12 cellular contexts compared by ENCODE assay signal in genomic region chr21:38912789-38913119, GRCh38.
DNase-seq lines count a peak whose midpoint lies in the region; ATAC-seq and TF ChIP-seq lines count a peak whose summit lies in the region.
"Had no signal": no experiment of that assay in that cellular context is flagged by ENCODE, and none has a peak within 500 bp of the region (broad histone marks: within the 10 kb centered on the region; RNA-seq: fewer than 3 reads in every experiment).

No MANE protein-coding gene starts in this region.

- no peak for TF ChIP-seq POLR2A in HCT116 (IDR thresholded peaks at IDR 0.05; ENCODE audit: borderline replicate concordance, extremely low read depth, insufficient read depth, insufficient read length)

- TF ChIP-seq RAD21 in HCT116 (IDR thresholded peaks at IDR 0.05; ENCODE audit: low read depth): no peak

- TF ChIP-seq CTCF in HCT116 (IDR thresholded peaks at IDR 0.05 in 2 of 3, conservative IDR thresholded peaks at IDR 0.05 in 1 of 3; ENCODE audit: borderline replicate concordance in 1 of 3, insufficient read depth in 1 of 3, low read depth in 2 of 3, low read length in 2 of 3) (no peak), choroid plexus epithelial cell (conservative IDR thresholded peaks at IDR 0.05; ENCODE audit: low read depth, low read length) (peak; percentile 8), lower lobe of right lung (IDR thresholded peaks at IDR 0.05) (no peak), smooth muscle cell (IDR thresholded peaks at IDR 0.05; ENCODE audit: borderline replicate concordance, insufficient read depth, poor library complexity, severe bottlenecking) (no peak), A673 (conservative IDR thresholded peaks at IDR 0.05; ENCODE audit: low read depth, low read length) (no peak)

- no peaks in the 10 kb centered on the region for H3K79me2 ChIP-seq in HCT116 (ENCODE audit: insufficient read depth, low read length)
- H3K79me2 ChIP-seq in smooth muscle cell (ENCODE audit: low read depth): no peaks in the 10 kb centered on the region

- H3K27me3 ChIP-seq in HCT116 (ENCODE audit: insufficient read depth, low read length) (no peaks in the 10 kb centered on the region), lower lobe of right lung (ENCODE audit: low read depth) (no peaks in the 10 kb centered on the region), smooth muscle cell (ENCODE audit: low read depth) (no peaks in the 10 kb centered on the region), A673 (replicated peaks; ENCODE audit: insufficient read depth, low read depth, low read length, poor library complexity) (no peaks in the 10 kb centered on the region)

- H3K9me2 ChIP-seq in HCT116 (ENCODE audit: insufficient read depth): no peaks in the 10 kb centered on the region

- CTCF ChIA-PET in HCT116 (lab: Charles Lee) (no interaction called here), A673 (lab: Charles Lee) (no interaction called here)

- POLR2A ChIA-PET in HCT116 (lab: Charles Lee) (no interaction called here), A673 (lab: Charles Lee; ENCODE audit: low non-redundant PET) (no interaction called here)

- H3K9me3 ChIP-seq in HCT116 (ENCODE audit: control insufficient read depth in 1 of 2, insufficient read depth in 1 of 2, low read depth in 1 of 2, low read length in 2 of 2) (no peaks in the 10 kb centered on the region), lower lobe of right lung (no peaks in the 10 kb centered on the region), smooth muscle cell (replicated peaks; ENCODE audit: low read depth) (no peaks in the 10 kb centered on the region), A673 (ENCODE audit: low read depth, low read length, poor library complexity, severe bottlenecking) (no peaks in the 10 kb centered on the region)

- H3K27ac ChIP-seq in HCT116 (ENCODE audit: low read depth, low read length): peak overlapping the region; percentile 49
- H3K27ac ChIP-seq in lower lobe of right lung: peak overlapping the region; percentile 78
- H3K27ac ChIP-seq in smooth muscle cell (ENCODE audit: low read depth): peak overlapping the region; percentile 68
- H3K27ac ChIP-seq in A673 (ENCODE audit: low read depth, low read length, poor library complexity, severe bottlenecking): no peak overlapping the region

- intact Hi-C loops in HCT116 (cut with micrococcal nuclease) (loop anchor here (2.0 to 5.0 kb wide), 2 partner anchors 126 to 180 kb away; no protein-coding TSS in a partner anchor), lower lobe of right lung (cut with DNase I) (no loop called here), A673 (cut with micrococcal nuclease; ENCODE audit: unreplicated experiment) (no loop called here)

- TSS peak; percentile 85 for BruUV-seq in HCT116 (replicated peaks; lab: Mats Ljungman, UMichigan)
- BruUV-seq in A673 (replicated peaks; lab: Mats Ljungman, UMichigan): no TSS peak

- WGBS in smooth muscle cell (ENCODE audit: low lambda C conversion rate): 46% methylated on average over 6 of the region's 6 CpGs

- H2AFZ ChIP-seq in HCT116 (ENCODE audit: low read depth, low read length, poor library complexity, severe bottlenecking): peak overlapping the region; percentile 59
- peak overlapping the region; percentile 11 for H2AFZ ChIP-seq in smooth muscle cell (ENCODE audit: low read depth)

- DNase-seq in HCT116 (ENCODE audit: low read depth, low spot score) (no peak), choroid plexus epithelial cell (ENCODE audit: low read depth) (no peak), lower lobe of right lung (no peak), smooth muscle cell (lab: John Stamatoyannopoulos, UW; ENCODE audit: unreplicated experiment) (no peak), HUDEP-2 (lab: John Stamatoyannopoulos, UW; ENCODE audit: unreplicated experiment in 76 of 76) (no peak), A673 (ENCODE audit: low spot score) (no peak), NCI-H2029 (lab: John Stamatoyannopoulos, UW) (no peak), GOT3 (lab: John Stamatoyannopoulos, UW) (no peak)
- DNase-seq: activated CD4-positive, alpha-beta memory T cell treated with anti-CD3 and anti-CD28 coated beads, Interleukin-2, amount 10 ng/mL, durations not matched to agents 7 days and 5 days; CD8-positive, alpha-beta memory T cell; KBM-7; NCI-H446 had no signal

- RAD21 ChIA-PET in HCT116 (lab: Charles Lee; ENCODE audit: low non-redundant PET in 1 of 2, low total read pairs in 2 of 2, uncharacterized antibody in 2 of 2, unreplicated experiment in 2 of 2): interaction anchor here in 1 of 2 experiments (0.5 kb wide), 1 partner anchor 189 kb away, joined by 5 read pairs; no protein-coding TSS in a partner anchor

- peaks cover 22% of the 10 kb centered on the region for H3F3A ChIP-seq in smooth muscle cell (ENCODE audit: low read depth)

- H4K20me1 ChIP-seq in HCT116 (ENCODE audit: insufficient read depth) (no peaks in the 10 kb centered on the region), smooth muscle cell (ENCODE audit: low read depth) (no peaks in the 10 kb centered on the region)

- H3K4me2 ChIP-seq in HCT116 (ENCODE audit: low read length) (peak overlapping the region; percentile 82), smooth muscle cell (peak overlapping the region; percentile 78)

- H3K36me3 ChIP-seq in HCT116 (ENCODE audit: control insufficient read depth in 1 of 2, insufficient read depth in 2 of 2, low read length in 2 of 2) (no peaks in the 10 kb centered on the region), lower lobe of right lung (no peaks in the 10 kb centered on the region), smooth muscle cell (ENCODE audit: low read depth) (no peaks in the 10 kb centered on the region), A673 (ENCODE audit: insufficient read depth, low read length, poor library complexity, severe bottlenecking) (no peaks in the 10 kb centered on the region)

- H3K9ac ChIP-seq in HCT116 (ENCODE audit: low read length) (peak overlapping the region; percentile 43), smooth muscle cell (ENCODE audit: low read depth) (peak overlapping the region; percentile 41)

- ATAC-seq in HCT116 (peak; percentile 43), lower lobe of right lung (no peak)

- H3K4me3 ChIP-seq in HCT116 (replicated peaks in 1 of 2; ENCODE audit: low read depth in 1 of 2, low read length in 2 of 2): peak overlapping the region; percentile 30 to 52
- peak overlapping the region; percentile 29 for H3K4me3 ChIP-seq in choroid plexus epithelial cell (ENCODE audit: low read depth, low read length)
- H3K4me3 ChIP-seq in lower lobe of right lung: peak overlapping the region; percentile 32
- H3K4me3 ChIP-seq in smooth muscle cell: no peak overlapping the region
- no peak overlapping the region for H3K4me3 ChIP-seq in A673 (ENCODE audit: low read depth, low read length, poor library complexity, severe bottlenecking)

- peaks cover 48 to 54% of the 10 kb centered on the region in 2 experiments for H3K4me1 ChIP-seq in HCT116 (ENCODE audit: control insufficient read depth in 1 of 2, insufficient read depth in 2 of 2, low read length in 2 of 2)
- peaks cover 37% of the 10 kb centered on the region for H3K4me1 ChIP-seq in lower lobe of right lung
- peaks cover 8% of the 10 kb centered on the region for H3K4me1 ChIP-seq in smooth muscle cell (ENCODE audit: low read depth)
- peaks cover 5% of the 10 kb centered on the region for H3K4me1 ChIP-seq in A673 (ENCODE audit: insufficient read depth, low read length, poor library complexity, severe bottlenecking)

TF ChIP-seq in HCT116, 20 proteins besides CTCF, POLR2A, EP300 and RAD21:
- TF ChIP-seq CEBPB (IDR thresholded peaks at IDR 0.05; ENCODE audit: low read depth) (no peak), EZH2 (IDR thresholded peaks at IDR 0.05) (no peak), ZNF274 (IDR thresholded peaks at IDR 0.05; ENCODE audit: low read depth, low read length) (no peak), EGR1 (IDR thresholded peaks at IDR 0.05; ENCODE audit: low read depth) (no peak), JUND (IDR thresholded peaks at IDR 0.05) (no peak), SP1 (IDR thresholded peaks at IDR 0.05; ENCODE audit: low read depth) (no peak), ATF3 (IDR thresholded peaks at IDR 0.05) (no peak)
TF ChIP-seq in HCT116: peak in this region for 0.

Comparison
In these comparisons a context has a peak if more than half of its experiments do, and no peak if none do; other contexts are left out.
1. H3K4me3 ChIP-seq: peak in HCT116 (2 of 2), choroid plexus epithelial cell (single experiment) and lower lobe of right lung (single experiment); none in smooth muscle cell (single experiment) and A673 (single experiment).